ENCODE assay signal across 9 cellular contexts in genomic region chr13:43804461-43805070, GRCh38. TPM values are rescaled to one million over a fixed set of nuclear protein-coding genes. Genes with fewer than 3 reads are reported as not detected.
DNase-seq lines count a peak whose midpoint lies in the region; ATAC-seq, FAIRE-seq and TF ChIP-seq lines count a peak whose summit lies in the region.
"Had no signal": no experiment of that assay in that cellular context is flagged by ENCODE, and none has a peak within 500 bp of the region (broad histone marks: within the 10 kb centered on the region; RNA-seq: fewer than 3 reads in every experiment).

No MANE protein-coding gene starts in this region.

- peak; percentile 76 for FAIRE-seq in RCC 7860 (lab: Jason Lieb, UNC)

- peak overlapping the region in 58 of 59 donors; percentile 3 to 68 (median 42) for H3K4me3 ChIP-seq in dorsolateral prefrontal cortex

- no peaks in the 10 kb centered on the region for H3K27me3 ChIP-seq in dorsolateral prefrontal cortex

- peak; percentile 53 to 93 (median 75) for TF ChIP-seq CTCF in dorsolateral prefrontal cortex (IDR thresholded peaks at IDR 0.05 in 54 of 56, conservative IDR thresholded peaks at IDR 0.05 in 2 of 56; ENCODE audit: low read depth in 1 of 56, partially characterized antibody in 56 of 56)

- DNase-seq in Daoy (ENCODE audit: low read depth) (peak; percentile 21), LHCN-M2 (ENCODE audit: low read depth) (peak; percentile 81), RCC 7860 (ENCODE audit: low spot score) (peak; percentile 18), dorsolateral prefrontal cortex (no peak), midbrain (lab: John Stamatoyannopoulos, UW) (peak; percentile 82), NCI-H2029 (lab: John Stamatoyannopoulos, UW) (no peak)
- DNase-seq in activated CD4-positive, alpha-beta T cell treated with anti-CD3 and anti-CD28 coated beads, Interleukin-2, amount 50 U/mL, for 48 hours = no peak
- DNase-seq: activated B cell treated with CpG ODN at 0.5 μM for 24 hours had no signal

- H3K27ac ChIP-seq in dorsolateral prefrontal cortex = peak overlapping the region; percentile 16 to 100 (median 93)

- ATAC-seq in GM18867 (IDR thresholded peaks at IDR 0.05; ENCODE audit: unreplicated experiment) = no peak

- intact Hi-C loops in dorsolateral prefrontal cortex (cut with DNase I) = loop anchor here (2.0 to 10.0 kb wide), 3 partner anchors 74 to 1210 kb away; partner anchors contain the start of genes CCDC122 (in 1 of the 2) and LACC1 (in 1 of the 2)

RNA-seq across cellular contexts. Expression of gene ENOX1, which starts 17.8 kb away (rescaled TPM):
- total RNA-seq in Daoy (2014; rRNA removed; shearing (Covaris generic)) = 0.69 and 1.5 TPM in 2 replicates
- total RNA-seq in LHCN-M2 (2014; rRNA removed) = 2.9 and 7.7 TPM in 2 replicates
- polyA plus RNA-seq in LHCN-M2 (2012) = 1.00 TPM
- 10 to 100 TPM; 13.5 to 35.9 (median 25.1) TPM for total RNA-seq in dorsolateral prefrontal cortex
- total RNA-seq: activated B cell treated with CpG ODN at 0.5 μM for 24 hours had no signal

Comparison
In these comparisons a context has a peak if more than half of its experiments do, and no peak if none do; other contexts are left out.
1. DNase-seq: peak in Daoy (single experiment), LHCN-M2 (single experiment), RCC 7860 (single experiment) and midbrain (single experiment); none in dorsolateral prefrontal cortex (0 of 10), NCI-H2029 (single experiment) and activated CD4-positive, alpha-beta T cell treated with anti-CD3 and anti-CD28 coated beads, Interleukin-2, amount 50 U/mL, for 48 hours (0 of 2).